ENCODE assay signal across 6 cellular contexts in the genomic region with DNA sequence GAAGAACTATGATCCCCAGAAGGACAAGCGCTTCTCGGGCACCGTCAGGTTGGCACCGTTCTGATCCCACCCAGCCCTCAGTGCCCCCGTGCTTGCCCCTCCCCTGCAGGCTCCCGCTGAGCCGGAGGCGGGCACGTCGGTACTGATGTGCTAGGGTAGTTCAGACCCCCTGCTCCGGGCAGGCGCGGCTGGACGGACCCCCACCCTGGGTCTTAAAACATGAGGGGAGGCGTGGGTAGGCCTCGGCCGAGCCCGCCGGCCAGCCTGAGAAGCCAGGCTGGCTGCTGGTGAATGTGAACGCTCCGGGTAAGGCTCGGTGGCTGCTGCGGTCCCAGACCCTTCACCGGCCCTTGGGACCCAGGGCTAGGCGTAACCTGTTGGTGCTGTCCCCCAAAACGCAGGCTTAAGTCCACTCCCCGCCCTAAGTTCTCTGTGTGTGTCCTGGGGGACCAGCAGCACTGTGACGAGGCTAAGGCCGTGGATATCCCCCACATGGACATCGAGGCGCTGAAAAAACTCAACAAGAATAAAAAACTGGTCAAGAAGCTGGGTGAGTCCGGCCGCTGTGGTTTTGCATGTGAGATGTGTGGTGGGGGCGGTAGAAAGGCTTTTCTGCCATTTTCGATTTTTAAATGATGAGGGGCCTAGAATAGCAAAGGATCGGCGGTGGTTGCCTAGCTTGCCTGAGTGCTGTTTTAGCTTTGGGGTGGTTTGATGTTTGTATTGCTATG. TPM values are rescaled to one million over a fixed set of nuclear protein-coding genes. Genes with fewer than 3 reads are reported as not detected.
A peak's percentile ranks its signal among the peaks of the same experiment; 100 is the strongest.
DNase-seq lines count a peak whose midpoint lies in the region; ATAC-seq and TF ChIP-seq lines count a peak whose summit lies in the region.

No MANE protein-coding gene starts in this region.

- DNase-seq in HFFc6 (no peak), memory B cell (ENCODE audit: low spot score in 2 of 2) (no peak), AML-193 (lab: John Stamatoyannopoulos, UW) (no peak)
- no peak for DNase-seq in activated T-helper 1 cell treated with anti-CD3 and anti-CD28 coated beads, Interleukin-12 subunit alpha, Interleukin-12 subunit beta, Interleukin-2, Interleukin-4 antibody, amounts not matched to agents 30 ng/mL and 10 ng/mL and 1 ng/mL, durations not matched to agents 14 hours and 24 hours and 36 hours (ENCODE audit: low spot score)

- peak overlapping the region; percentile 98 for H3K4me3 Mint-ChIP-seq in HFFc6
- peak overlapping the region; percentile 97 for H3K4me3 Mint-ChIP-seq in activated T-helper 1 cell treated with anti-CD3 and anti-CD28 coated beads, Interleukin-12 subunit alpha, Interleukin-12 subunit beta, Interleukin-2, Interleukin-4 antibody, amounts not matched to agents 30 ng/mL and 10 ng/mL and 1 ng/mL, durations not matched to agents 14 hours and 24 hours and 36 hours
- peak overlapping the region; percentile 97 for H3K4me3 Mint-ChIP-seq in memory B cell

- no peak for TF ChIP-seq CTCF in HFFc6 (IDR thresholded peaks at IDR 0.05)

- ATAC-seq in memory B cell (ENCODE audit: low read depth) (no peak), GM19452 (IDR thresholded peaks at IDR 0.05; ENCODE audit: unreplicated experiment) (no peak), HG03439 (IDR thresholded peaks at IDR 0.05; ENCODE audit: unreplicated experiment) (no peak)

- H3K36me3 Mint-ChIP-seq in HFFc6 (ENCODE audit: low read depth), result peaks cover 31% of the 10 kb centered on the region
- peaks cover 45% of the 10 kb centered on the region for H3K36me3 Mint-ChIP-seq in activated T-helper 1 cell treated with anti-CD3 and anti-CD28 coated beads, Interleukin-12 subunit alpha, Interleukin-12 subunit beta, Interleukin-2, Interleukin-4 antibody, amounts not matched to agents 30 ng/mL and 10 ng/mL and 1 ng/mL, durations not matched to agents 14 hours and 24 hours and 36 hours (ENCODE audit: low read depth)
- peaks cover 20% of the 10 kb centered on the region for H3K36me3 Mint-ChIP-seq in memory B cell

- H3K9me3 Mint-ChIP-seq in HFFc6 (peaks cover 7% of the 10 kb centered on the region), memory B cell (no peaks in the 10 kb centered on the region)
- no peaks in the 10 kb centered on the region for H3K9me3 Mint-ChIP-seq in activated T-helper 1 cell treated with anti-CD3 and anti-CD28 coated beads, Interleukin-12 subunit alpha, Interleukin-12 subunit beta, Interleukin-2, Interleukin-4 antibody, amounts not matched to agents 30 ng/mL and 10 ng/mL and 1 ng/mL, durations not matched to agents 14 hours and 24 hours and 36 hours

- H3K4me1 Mint-ChIP-seq in HFFc6 (ENCODE audit: low read depth), result peaks cover 40% of the 10 kb centered on the region
- peaks cover 36% of the 10 kb centered on the region for H3K4me1 Mint-ChIP-seq in activated T-helper 1 cell treated with anti-CD3 and anti-CD28 coated beads, Interleukin-12 subunit alpha, Interleukin-12 subunit beta, Interleukin-2, Interleukin-4 antibody, amounts not matched to agents 30 ng/mL and 10 ng/mL and 1 ng/mL, durations not matched to agents 14 hours and 24 hours and 36 hours (ENCODE audit: low read depth)
- H3K4me1 Mint-ChIP-seq in memory B cell, result peaks cover 21% of the 10 kb centered on the region

- intact Hi-C loops in activated T-helper 1 cell treated with anti-CD3 and anti-CD28 coated beads, Interleukin-12 subunit alpha, Interleukin-12 subunit beta, Interleukin-2, Interleukin-4 antibody, amounts not matched to agents 30 ng/mL and 10 ng/mL and 1 ng/mL, durations not matched to agents 14 hours and 24 hours and 36 hours (cut with micrococcal nuclease), result loop anchor here (1.0 to 2.0 kb wide), 7 partner anchors 17 to 210 kb away; a partner anchor contains a TSS

- H3K27ac Mint-ChIP-seq in HFFc6 (peak overlapping the region; percentile 97), memory B cell (peak overlapping the region; percentile 97)
- peak overlapping the region; percentile 98 for H3K27ac Mint-ChIP-seq in activated T-helper 1 cell treated with anti-CD3 and anti-CD28 coated beads, Interleukin-12 subunit alpha, Interleukin-12 subunit beta, Interleukin-2, Interleukin-4 antibody, amounts not matched to agents 30 ng/mL and 10 ng/mL and 1 ng/mL, durations not matched to agents 14 hours and 24 hours and 36 hours

- H3K27me3 Mint-ChIP-seq in HFFc6 (ENCODE audit: insufficient read depth) (peaks cover 19% of the 10 kb centered on the region), memory B cell (no peaks in the 10 kb centered on the region)
- no peaks in the 10 kb centered on the region for H3K27me3 Mint-ChIP-seq in activated T-helper 1 cell treated with anti-CD3 and anti-CD28 coated beads, Interleukin-12 subunit alpha, Interleukin-12 subunit beta, Interleukin-2, Interleukin-4 antibody, amounts not matched to agents 30 ng/mL and 10 ng/mL and 1 ng/mL, durations not matched to agents 14 hours and 24 hours and 36 hours (ENCODE audit: insufficient read depth)

RNA-seq across cellular contexts. Expression of a gene that starts 0.9 kb away (rescaled TPM):
- total RNA-seq in HFFc6 (2021; fragmentation: NEBNext Ultra II Directional; extraction: Animal tissue kit (Norgen Biotek cat#: 25700)), result 1,000 to 10,000 TPM; 1,220 to 1,355 (median 1,285) TPM
- total RNA-seq in activated T-helper 1 cell treated with anti-CD3 and anti-CD28 coated beads, Interleukin-12 subunit alpha, Interleukin-12 subunit beta, Interleukin-2, Interleukin-4 antibody, amounts not matched to agents 30 ng/mL and 10 ng/mL and 1 ng/mL, durations not matched to agents 14 hours and 24 hours and 36 hours, result 1,580 and 1,584 TPM in 2 replicates

RNA-seq across cellular contexts. Expression of a gene that starts 17.0 kb away (rescaled TPM):
- total RNA-seq in HFFc6 (2021; fragmentation: NEBNext Ultra II Directional; extraction: Animal tissue kit (Norgen Biotek cat#: 25700)), result 10 to 100 TPM in 1 of 6 experiments, 1 to 10 TPM in 5; 7.2 to 10.7 (median 9.2) TPM
- 21.9 and 22.3 TPM in 2 replicates for total RNA-seq in activated T-helper 1 cell treated with anti-CD3 and anti-CD28 coated beads, Interleukin-12 subunit alpha, Interleukin-12 subunit beta, Interleukin-2, Interleukin-4 antibody, amounts not matched to agents 30 ng/mL and 10 ng/mL and 1 ng/mL, durations not matched to agents 14 hours and 24 hours and 36 hours

RNA-seq across cellular contexts. Expression of a gene that starts 27.7 kb away (rescaled TPM):
- total RNA-seq in HFFc6 (2021; fragmentation: NEBNext Ultra II Directional; extraction: Animal tissue kit (Norgen Biotek cat#: 25700)), result 10 to 100 TPM; 34.2 to 39.5 (median 36.5) TPM
- total RNA-seq in activated T-helper 1 cell treated with anti-CD3 and anti-CD28 coated beads, Interleukin-12 subunit alpha, Interleukin-12 subunit beta, Interleukin-2, Interleukin-4 antibody, amounts not matched to agents 30 ng/mL and 10 ng/mL and 1 ng/mL, durations not matched to agents 14 hours and 24 hours and 36 hours, result 1.5 and 2.0 TPM in 2 replicates

RNA-seq across cellular contexts. Expression of a gene that starts 43.6 kb away (rescaled TPM):
- not detected for total RNA-seq in HFFc6 (2021; fragmentation: NEBNext Ultra II Directional; extraction: Animal tissue kit (Norgen Biotek cat#: 25700))
- not detected in 2 replicates for total RNA-seq in activated T-helper 1 cell treated with anti-CD3 and anti-CD28 coated beads, Interleukin-12 subunit alpha, Interleukin-12 subunit beta, Interleukin-2, Interleukin-4 antibody, amounts not matched to agents 30 ng/mL and 10 ng/mL and 1 ng/mL, durations not matched to agents 14 hours and 24 hours and 36 hours

Comparison
In these comparisons a context has a peak if more than half of its experiments do, and no peak if none do; other contexts are left out.
1. RNA of a gene that starts 27.7 kb away (total RNA-seq): 34.2 to 39.5 TPM in HFFc6; 1.5 to 2.0 TPM in activated T-helper 1 cell treated with anti-CD3 and anti-CD28 coated beads, Interleukin-12 subunit alpha, Interleukin-12 subunit beta, Interleukin-2, Interleukin-4 antibody, amounts not matched to agents 30 ng/mL and 10 ng/mL and 1 ng/mL, durations not matched to agents 14 hours and 24 hours and 36 hours; every median in the first group is over 10 times any median in the second.
2. Peak in every context shown above with its lines, with median percentiles within 50 percentile points of each other: H3K27ac Mint-ChIP-seq and H3K4me3 Mint-ChIP-seq.